ENCODE assay signal across 31 cellular contexts in the genomic region with DNA sequence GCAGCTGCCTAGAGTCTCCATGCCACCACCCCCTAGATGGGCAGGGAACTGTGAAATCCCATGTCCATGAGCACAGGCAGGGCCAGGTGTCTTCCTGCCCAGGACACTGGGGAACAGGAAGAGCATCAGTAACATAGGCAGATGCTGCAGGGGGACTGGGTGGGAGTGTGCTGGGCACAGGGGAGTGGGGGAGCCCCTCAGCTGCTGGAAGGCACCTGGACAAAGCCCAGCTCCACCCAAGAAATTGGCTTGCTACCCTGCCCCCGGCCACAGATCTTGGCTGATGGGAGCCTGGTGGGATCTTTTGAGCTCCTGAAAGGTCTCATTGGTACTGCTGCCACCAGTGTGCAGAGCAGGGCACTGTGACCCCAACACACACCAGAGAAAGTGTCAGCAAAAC.
"Had no signal": no experiment of that assay in that cellular context is flagged by ENCODE, and none has a peak within 500 bp of the region (broad histone marks: within the 10 kb centered on the region; RNA-seq: fewer than 3 reads in every experiment).

No MANE protein-coding gene starts in this region.

- H3K27me3 ChIP-seq: ascending aorta, cardiac muscle cell had no signal

- H3K4me3 ChIP-seq: ascending aorta, cardiac muscle cell had no signal

- H3K4me1 ChIP-seq: ascending aorta had no signal

- ATAC-seq: activated CD4-positive, alpha-beta T cell treated with anti-CD3 and anti-CD28 coated beads for 36 hours; activated CD4-positive, CD25-positive, alpha-beta regulatory T cell treated with anti-CD3 and anti-CD28 coated beads, Interleukin-2, amount 50 U/mL, for 24 hours; activated CD8-positive, alpha-beta memory T cell treated with anti-CD3 and anti-CD28 coated beads, Interleukin-2, amount 10 ng/mL, durations not matched to agents 7 days and 5 days; activated CD8-positive, alpha-beta T cell treated with anti-CD3 and anti-CD28 coated beads, Interleukin-2, amount 10 ng/mL, durations not matched to agents 7 days and 5 days; activated naive CD8-positive, alpha-beta T cell treated with anti-CD3 and anti-CD28 coated beads, Interleukin-2, amount 50 U/mL, for 24 hours; WTC11 had no signal

- H3K36me3 ChIP-seq: ascending aorta, cardiac muscle cell, WERI-Rb-1 had no signal

- DNase-seq: activated CD4-positive, alpha-beta memory T cell treated with anti-CD3 and anti-CD28 coated beads, Interleukin-2, amount 10 ng/mL, durations not matched to agents 7 days and 5 days; activated CD4-positive, alpha-beta T cell treated with anti-CD3 and anti-CD28 coated beads for 1 hour; activated CD4-positive, alpha-beta T cell treated with anti-CD3 and anti-CD28 coated beads for 36 hours; activated CD4-positive, alpha-beta T cell treated with anti-CD3 and anti-CD28 coated beads for 48 hours; activated CD4-positive, alpha-beta T cell treated with anti-CD3 and anti-CD28 coated beads, Interleukin-2, amount 10 ng/mL, durations not matched to agents 7 days and 5 days; activated CD4-positive, alpha-beta T cell treated with anti-CD3 and anti-CD28 coated beads, Interleukin-2, amount 50 U/mL, for 48 hours; activated CD4-positive, CD25-positive, alpha-beta regulatory T cell; activated CD8-positive, alpha-beta memory T cell treated with anti-CD3 and anti-CD28 coated beads for 24 hours; activated CD8-positive, alpha-beta memory T cell treated with anti-CD3 and anti-CD28 coated beads, Interleukin-2, amount 10 ng/mL, durations not matched to agents 7 days and 5 days; activated CD8-positive, alpha-beta memory T cell treated with anti-CD3 and anti-CD28 coated beads, Interleukin-2, amount 50 U/mL, for 48 hours; activated CD8-positive, alpha-beta T cell treated with anti-CD3 and anti-CD28 coated beads, Interleukin-2, amount 10 ng/mL, durations not matched to agents 7 days and 5 days; activated effector memory CD4-positive, alpha-beta T cell treated with Interleukin-2 at 50 U/mL for 16 hours; activated gamma-delta T cell; activated naive CD4-positive, alpha-beta T cell treated with anti-CD3 and anti-CD28 coated beads, Interleukin-2, amount 10 ng/mL, durations not matched to agents 7 days and 5 days; activated naive CD4-positive, alpha-beta T cell treated with Interleukin-2 at 50 U/mL for 16 hours; activated naive CD8-positive, alpha-beta T cell treated with anti-CD3 and anti-CD28 coated beads, Interleukin-2, amount 10 ng/mL, durations not matched to agents 7 days and 5 days; activated naive CD8-positive, alpha-beta T cell treated with anti-CD3 and anti-CD28 coated beads, Interleukin-2, amount 50 U/mL, for 24 hours; activated T-cell treated with anti-CD3 and anti-CD28 coated beads, Interleukin-2, amount 50 U/mL, for 24 hours; activated T-cell treated with anti-CD3 and anti-CD28 coated beads, Interleukin-2, amount 50 U/mL, for 48 hours; amygdala; anterior cingulate cortex; caudate nucleus; SW 1271; T-helper 1 cell; T-helper 2 cell; T-helper 9 cell; WERI-Rb-1 had no signal

- H3K9me3 ChIP-seq: ascending aorta had no signal

- H3K27ac ChIP-seq: ascending aorta, cardiac muscle cell, WERI-Rb-1 had no signal
